In genomic region chr9:7216004-7216821, GRCh38 we compare ENCODE assay signal across 11 cellular contexts.
DNase-seq lines count a peak whose midpoint lies in the region; ATAC-seq and TF ChIP-seq lines count a peak whose summit lies in the region.
"Had no signal": no experiment of that assay in that cellular context is flagged by ENCODE, and none has a peak within 500 bp of the region (broad histone marks: within the 10 kb centered on the region; RNA-seq: fewer than 3 reads in every experiment).

No MANE protein-coding gene starts in this region.

- TF ChIP-seq CTCF in lower leg skin (IDR thresholded peaks at IDR 0.05) (no peak), right atrium auricular region (IDR thresholded peaks at IDR 0.05) (no peak)

- H3K27me3 ChIP-seq in right atrium auricular region: no peaks in the 10 kb centered on the region

- no peak overlapping the region for H3K27ac Mint-ChIP-seq in activated naive CD8-positive, alpha-beta T cell treated with anti-CD3 and anti-CD28 coated beads, Interleukin-2, amount 10 ng/mL, durations not matched to agents 7 days and 5 days
- H3K27ac Mint-ChIP-seq in natural killer cell treated with Interleukin-12 subunit alpha and Interleukin-12 subunit beta and Interleukin-15 and Interleukin-18, amount 100 ng/mL, for 72 hours: peak overlapping the region in 1 of 2 donors; percentile 15

- peaks cover 16% of the 10 kb centered on the region for H3K9me3 Mint-ChIP-seq in activated naive CD8-positive, alpha-beta T cell treated with anti-CD3 and anti-CD28 coated beads, Interleukin-2, amount 10 ng/mL, durations not matched to agents 7 days and 5 days
- H3K9me3 Mint-ChIP-seq in natural killer cell treated with Interleukin-12 subunit alpha and Interleukin-12 subunit beta and Interleukin-15 and Interleukin-18, amount 100 ng/mL, for 72 hours: peaks cover 10% of the 10 kb centered on the region

- POLR2A ChIA-PET in activated naive CD8-positive, alpha-beta T cell treated with anti-CD3 and anti-CD28 coated beads, Interleukin-2, amount 10 ng/mL, durations not matched to agents 7 days and 5 days (lab: Charles Lee): interaction anchor here (1.0 kb wide), 1 partner anchor 10 kb away, joined by 5 read pairs; no protein-coding TSS in a partner anchor

- DNase-seq in ELR (ENCODE audit: low read depth) (peak; percentile 32), MV-4-11 (lab: John Stamatoyannopoulos, UW) (peak; percentile 68), lower leg skin (ENCODE audit: low spot score in 2 of 2) (no peak), NCI-H146 (lab: John Stamatoyannopoulos, UW) (no peak), right atrium auricular region (ENCODE audit: low spot score) (no peak)
- DNase-seq in activated naive CD8-positive, alpha-beta T cell treated with anti-CD3 and anti-CD28 coated beads, Interleukin-2, amount 10 ng/mL, durations not matched to agents 7 days and 5 days: peak; percentile 35
- DNase-seq in natural killer cell treated with Interleukin-12 subunit alpha and Interleukin-12 subunit beta and Interleukin-15 and Interleukin-18, amount 100 ng/mL, for 72 hours (ENCODE audit: low spot score): peak; percentile 65
- DNase-seq: effector CD4-positive, alpha-beta T cell; left cardiac atrium; NCI-H1436 had no signal

- H3K4me3 ChIP-seq in lower leg skin (ENCODE audit: low read depth, poor library complexity, severe bottlenecking) (no peak overlapping the region), right atrium auricular region (no peak overlapping the region)

- peaks cover 5% of the 10 kb centered on the region for H3K36me3 Mint-ChIP-seq in activated naive CD8-positive, alpha-beta T cell treated with anti-CD3 and anti-CD28 coated beads, Interleukin-2, amount 10 ng/mL, durations not matched to agents 7 days and 5 days
- H3K36me3 Mint-ChIP-seq in natural killer cell treated with Interleukin-12 subunit alpha and Interleukin-12 subunit beta and Interleukin-15 and Interleukin-18, amount 100 ng/mL, for 72 hours: peaks cover 25% of the 10 kb centered on the region

- no peak for TF ChIP-seq POLR2A in lower leg skin (IDR thresholded peaks at IDR 0.05)

- no peaks in the 10 kb centered on the region for H3K36me3 ChIP-seq in right atrium auricular region

- peak; percentile 68 for ATAC-seq in activated naive CD8-positive, alpha-beta T cell treated with anti-CD3 and anti-CD28 coated beads, Interleukin-2, amount 10 ng/mL, durations not matched to agents 7 days and 5 days (ENCODE audit: low read depth)
- peak; percentile 79 to 84 for ATAC-seq in natural killer cell treated with Interleukin-12 subunit alpha and Interleukin-12 subunit beta and Interleukin-15 and Interleukin-18, amount 100 ng/mL, for 72 hours
- no peak for ATAC-seq in HG03280 (IDR thresholded peaks at IDR 0.05; ENCODE audit: unreplicated experiment)
- ATAC-seq: left cardiac atrium had no signal

- H3K9me3 ChIP-seq in right atrium auricular region: no peaks in the 10 kb centered on the region

- no peak overlapping the region for H3K27ac ChIP-seq in right atrium auricular region

- H3K4me1 Mint-ChIP-seq in activated naive CD8-positive, alpha-beta T cell treated with anti-CD3 and anti-CD28 coated beads, Interleukin-2, amount 10 ng/mL, durations not matched to agents 7 days and 5 days: peaks cover 9% of the 10 kb centered on the region
- peaks cover 22 to 23% of the 10 kb centered on the region in 2 donors for H3K4me1 Mint-ChIP-seq in natural killer cell treated with Interleukin-12 subunit alpha and Interleukin-12 subunit beta and Interleukin-15 and Interleukin-18, amount 100 ng/mL, for 72 hours (ENCODE audit: low read depth in 2 of 2)

- intact Hi-C loops in lower leg skin (cut with DNase I; ENCODE audit: low total_unique reads): no loop called here

- peak overlapping the region; percentile 22 for H3K4me3 Mint-ChIP-seq in activated naive CD8-positive, alpha-beta T cell treated with anti-CD3 and anti-CD28 coated beads, Interleukin-2, amount 10 ng/mL, durations not matched to agents 7 days and 5 days
- peak overlapping the region; percentile 18 for H3K4me3 Mint-ChIP-seq in natural killer cell treated with Interleukin-12 subunit alpha and Interleukin-12 subunit beta and Interleukin-15 and Interleukin-18, amount 100 ng/mL, for 72 hours

- peaks cover 67% of the 10 kb centered on the region for H3K27me3 Mint-ChIP-seq in activated naive CD8-positive, alpha-beta T cell treated with anti-CD3 and anti-CD28 coated beads, Interleukin-2, amount 10 ng/mL, durations not matched to agents 7 days and 5 days
- H3K27me3 Mint-ChIP-seq in natural killer cell treated with Interleukin-12 subunit alpha and Interleukin-12 subunit beta and Interleukin-15 and Interleukin-18, amount 100 ng/mL, for 72 hours: peaks cover 19 to 49% of the 10 kb centered on the region in 2 donors

- no peaks in the 10 kb centered on the region for H3K4me1 ChIP-seq in right atrium auricular region

- WGBS in lower leg skin, 2 donors: 45 to 58% methylated on average over 6 to 7 of the region's 7 CpGs

Comparison
In these comparisons a context has a peak if more than half of its experiments do, and no peak if none do; other contexts are left out.
1. DNase-seq: peak in ELR (single experiment), MV-4-11 (single experiment), activated naive CD8-positive, alpha-beta T cell treated with anti-CD3 and anti-CD28 coated beads, Interleukin-2, amount 10 ng/mL, durations not matched to agents 7 days and 5 days (single experiment) and natural killer cell treated with Interleukin-12 subunit alpha and Interleukin-12 subunit beta and Interleukin-15 and Interleukin-18, amount 100 ng/mL, for 72 hours (single experiment); none in lower leg skin (0 of 2), NCI-H146 (single experiment) and right atrium auricular region (single experiment).